In the genomic region with DNA sequence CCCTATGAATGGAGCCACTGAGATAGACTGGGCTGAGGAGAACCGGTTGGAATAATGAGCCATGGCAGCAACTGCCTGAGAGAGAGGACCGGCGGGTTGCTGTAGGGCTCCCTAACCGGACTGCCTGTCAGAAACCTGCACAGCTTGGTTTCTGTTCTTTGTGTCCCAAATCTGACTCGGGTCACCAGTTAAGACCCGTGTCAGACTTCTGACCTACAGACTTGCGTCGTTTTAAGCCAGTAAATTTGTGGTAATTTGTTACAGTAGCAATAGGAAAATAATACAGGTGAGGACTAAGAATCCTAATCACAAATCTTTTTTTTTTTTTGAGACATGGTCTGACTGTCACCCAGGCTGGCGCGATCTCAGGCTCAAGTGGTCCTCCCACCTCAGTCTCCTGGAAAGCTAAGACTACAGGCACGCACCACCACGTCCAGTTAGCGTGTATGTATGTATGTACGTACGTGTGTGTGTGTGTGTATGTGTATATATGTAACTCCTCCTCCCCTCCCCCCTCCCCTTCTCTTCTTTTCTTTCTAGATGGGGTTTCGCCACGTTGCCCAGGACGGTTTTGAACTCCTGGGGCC, we compare ENCODE assay signal across 8 cellular contexts. TPM values are rescaled to one million over a fixed set of nuclear protein-coding genes. Genes with fewer than 3 reads are reported as not detected.
A peak's percentile ranks its signal among the peaks of the same experiment; 100 is the strongest.
DNase-seq lines count a peak whose midpoint lies in the region; ATAC-seq and TF ChIP-seq lines count a peak whose summit lies in the region.

No MANE protein-coding gene starts in this region.

- no peaks in the 10 kb centered on the region for H3K9me3 ChIP-seq in SK-N-SH
- H3K9me3 ChIP-seq in iPS DF 6.9 (ENCODE audit: control insufficient read depth, insufficient read depth, low read length): no peaks in the 10 kb centered on the region
- no peaks in the 10 kb centered on the region for H3K9me3 ChIP-seq in stomach

- peaks cover 76% of the 10 kb centered on the region for H3K79me2 ChIP-seq in SK-N-SH (ENCODE audit: insufficient read depth)

- H3K27me3 ChIP-seq in SK-N-SH (ENCODE audit: insufficient read depth) (no peaks in the 10 kb centered on the region), iPS DF 6.9 (ENCODE audit: control insufficient read depth, insufficient read depth, low read length) (no peaks in the 10 kb centered on the region), stomach (no peaks in the 10 kb centered on the region)

- TF ChIP-seq EP300 in SK-N-SH (IDR thresholded peaks at IDR 0.05; ENCODE audit: borderline replicate concordance in 1 of 2, low read depth in 1 of 2, low read length in 1 of 2) (no peak), stomach (IDR thresholded peaks at IDR 0.05) (no peak)

- CTCF ChIA-PET in SK-N-SH (lab: Yijun Ruan, JAX): interaction anchor here (0.9 to 12.5 kb wide), 4 partner anchors 9 to 537 kb away, joined by 3 to 98 read pairs (median 4); a partner anchor contains a TSS

- H3K4me1 ChIP-seq in SK-N-SH (ENCODE audit: control insufficient read depth in 1 of 2, insufficient read depth in 2 of 2, low read depth in 1 of 2, low read length in 1 of 2) (peaks cover 7 to 17% of the 10 kb centered on the region in 2 experiments), iPS DF 6.9 (ENCODE audit: control insufficient read depth, insufficient read depth, low read length) (no peaks in the 10 kb centered on the region; the same call in none of the 2 replicates), stomach (peaks cover 15 to 44% (median 30%) of the 10 kb centered on the region in 4 donors)

- H3K27ac ChIP-seq in SK-N-SH (ENCODE audit: low read depth in 2 of 2, low read length in 1 of 2) (peak overlapping the region; percentile 40 to 77; a peak in 3 of 4 replicates), iPS DF 6.9 (ENCODE audit: low read length) (no peak overlapping the region), stomach (peak overlapping the region; percentile 81 to 93 (median 91))

- peak overlapping the region; percentile 89 for H3K9ac ChIP-seq in SK-N-SH

- TF ChIP-seq CTCF in SK-N-SH (IDR thresholded peaks at IDR 0.05): no peak
- no peak for TF ChIP-seq CTCF in WI38 (IDR thresholded peaks at IDR 0.05; ENCODE audit: low read depth, low read length)
- TF ChIP-seq CTCF in stomach (IDR thresholded peaks at IDR 0.05): no peak

- WGBS in SK-N-SH (ENCODE audit: low lambda C conversion rate): 17% methylated on average over 18 of the region's 18 CpGs
- WGBS in iPS DF 6.9 (ENCODE audit: insufficient coverage, insufficient read length): no CpG with 5 or more reads among the region's 18 CpGs
- 16 to 43% (median 23%) methylated on average over 14 to 18 of the region's 18 CpGs for WGBS in stomach, 5 donors

- no peaks in the 10 kb centered on the region for H3K9me2 ChIP-seq in SK-N-SH

- TF ChIP-seq RAD21 in SK-N-SH (IDR thresholded peaks at IDR 0.05; ENCODE audit: low read length): no peak

- H3K4me3 ChIP-seq in SK-N-SH (ENCODE audit: low read depth in 2 of 2, low read length in 1 of 2) (peak overlapping the region; percentile 87 to 94), WI38 (ENCODE audit: low read depth, low read length) (peak overlapping the region; percentile 94), iPS DF 6.9 (ENCODE audit: low read length) (peak overlapping the region; percentile 71; the same call in 1 of the 2 replicates), stomach (peak overlapping the region; percentile 67 to 93 (median 87))

- no peaks in the 10 kb centered on the region for H4K20me1 ChIP-seq in SK-N-SH (ENCODE audit: insufficient read depth)

- intact Hi-C loops in stomach (cut with DNase I; ENCODE audit: low total_unique reads): no loop called here

- ATAC-seq in SK-N-SH treated with all-trans-retinoic acid at 6 μM for 48 hours: no peak

- H2AFZ ChIP-seq in SK-N-SH (ENCODE audit: low read depth): peak overlapping the region; percentile 70

- peak overlapping the region; percentile 97 for H3K4me2 ChIP-seq in SK-N-SH

- DNase-seq in SK-N-SH: no peak
- no peak for DNase-seq in iPS DF 6.9 (ENCODE audit: low read depth, low spot score)
- DNase-seq in stomach: no peak
- DNase-seq in medulla oblongata (ENCODE audit: extremely low spot score): no peak
- DNase-seq in MV-4-11 (lab: John Stamatoyannopoulos, UW): no peak
- no peak for DNase-seq in HUDEP-2 (lab: John Stamatoyannopoulos, UW; ENCODE audit: unreplicated experiment in 76 of 76)

- peaks cover 20% of the 10 kb centered on the region for H3F3A ChIP-seq in SK-N-SH (replicated peaks; ENCODE audit: insufficient read depth)

- H3K36me3 ChIP-seq in SK-N-SH (replicated peaks in 1 of 2; ENCODE audit: control insufficient read depth in 1 of 2, insufficient read depth in 2 of 2, low read length in 1 of 2) (peaks cover 51 to 58% of the 10 kb centered on the region in 2 experiments), iPS DF 6.9 (ENCODE audit: control insufficient read depth, insufficient read depth, low read length) (peaks cover 30% of the 10 kb centered on the region), stomach (peaks cover 47 to 72% (median 65%) of the 10 kb centered on the region in 4 donors)

- POLR2A ChIA-PET in SK-N-SH (lab: Yijun Ruan, JAX): interaction anchor here (0.6 to 2.6 kb wide), 9 partner anchors 8 to 274 kb away, joined by 3 to 16 read pairs (median 4); a partner anchor contains a TSS

- TF ChIP-seq POLR2A in stomach (IDR thresholded peaks at IDR 0.05): no peak

TF ChIP-seq in SK-N-SH, 30 proteins besides CTCF, POLR2A, EP300 and RAD21:
- TF ChIP-seq YY1 (IDR thresholded peaks at IDR 0.05; ENCODE audit: low read depth) (no peak), MXI1 (IDR thresholded peaks at IDR 0.05; ENCODE audit: low read depth, low read length) (peak; percentile 24; the same call in 1 of the 2 replicates), SMC3 (IDR thresholded peaks at IDR 0.05; ENCODE audit: low read depth, low read length) (no peak)

TF ChIP-seq in SK-N-SH treated with all-trans-retinoic acid at 6 μM for 48 hours, 23 proteins besides CTCF, POLR2A, EP300 and RAD21 (continues in another document):
- TF ChIP-seq TOX (CRISPR knock-in tag; IDR thresholded peaks at IDR 0.05; ENCODE audit: borderline replicate concordance): no peak
- no peak for TF ChIP-seq GLIS3 (CRISPR knock-in tag; IDR thresholded peaks at IDR 0.05)
- TF ChIP-seq CSDC2 (CRISPR knock-in tag; IDR thresholded peaks at IDR 0.05): no peak
- TF ChIP-seq, protein P1, sequence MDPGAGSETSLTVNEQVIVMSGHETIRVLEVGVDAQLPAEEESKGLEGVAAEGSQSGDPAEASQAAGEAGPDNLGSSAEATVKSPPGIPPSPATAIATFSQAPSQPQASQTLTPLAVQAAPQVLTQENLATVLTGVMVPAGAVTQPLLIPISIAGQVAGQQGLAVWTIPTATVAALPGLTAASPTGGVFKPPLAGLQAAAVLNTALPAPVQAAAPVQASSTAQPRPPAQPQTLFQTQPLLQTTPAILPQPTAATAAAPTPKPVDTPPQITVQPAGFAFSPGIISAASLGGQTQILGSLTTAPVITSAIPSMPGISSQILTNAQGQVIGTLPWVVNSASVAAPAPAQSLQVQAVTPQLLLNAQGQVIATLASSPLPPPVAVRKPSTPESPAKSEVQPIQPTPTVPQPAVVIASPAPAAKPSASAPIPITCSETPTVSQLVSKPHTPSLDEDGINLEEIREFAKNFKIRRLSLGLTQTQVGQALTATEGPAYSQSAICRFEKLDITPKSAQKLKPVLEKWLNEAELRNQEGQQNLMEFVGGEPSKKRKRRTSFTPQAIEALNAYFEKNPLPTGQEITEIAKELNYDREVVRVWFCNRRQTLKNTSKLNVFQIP (CRISPR knock-in tag; IDR thresholded peaks at IDR 0.05; ENCODE audit: borderline replicate concordance, low read depth): no peak
- TF ChIP-seq, protein P2, sequence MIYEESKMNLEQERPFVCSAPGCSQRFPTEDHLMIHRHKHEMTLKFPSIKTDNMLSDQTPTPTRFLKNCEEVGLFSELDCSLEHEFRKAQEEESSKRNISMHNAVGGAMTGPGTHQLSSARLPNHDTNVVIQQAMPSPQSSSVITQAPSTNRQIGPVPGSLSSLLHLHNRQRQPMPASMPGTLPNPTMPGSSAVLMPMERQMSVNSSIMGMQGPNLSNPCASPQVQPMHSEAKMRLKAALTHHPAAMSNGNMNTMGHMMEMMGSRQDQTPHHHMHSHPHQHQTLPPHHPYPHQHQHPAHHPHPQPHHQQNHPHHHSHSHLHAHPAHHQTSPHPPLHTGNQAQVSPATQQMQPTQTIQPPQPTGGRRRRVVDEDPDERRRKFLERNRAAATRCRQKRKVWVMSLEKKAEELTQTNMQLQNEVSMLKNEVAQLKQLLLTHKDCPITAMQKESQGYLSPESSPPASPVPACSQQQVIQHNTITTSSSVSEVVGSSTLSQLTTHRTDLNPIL (CRISPR knock-in tag; IDR thresholded peaks at IDR 0.05; ENCODE audit: low read depth): no peak
- no peak for TF ChIP-seq BACH2 (CRISPR knock-in tag; IDR thresholded peaks at IDR 0.05; ENCODE audit: borderline replicate concordance)
- no peak for TF ChIP-seq ESRRG (CRISPR knock-in tag; IDR thresholded peaks at IDR 0.05)
- no peak for TF ChIP-seq ZNF8 (CRISPR knock-in tag; IDR thresholded peaks at IDR 0.05)
- TF ChIP-seq ZNF565 (CRISPR knock-in tag; conservative IDR thresholded peaks at IDR 0.05; ENCODE audit: low read depth): no peak
- TF ChIP-seq ARNTL (CRISPR knock-in tag; IDR thresholded peaks at IDR 0.05; ENCODE audit: borderline replicate concordance, low read depth): no peak

RNA-seq across cellular contexts. Expression of a gene that starts 0.7 kb away (rescaled TPM):
- polyA plus RNA-seq in SK-N-SH (2012; rRNA removed) (97.1 and 126 TPM in 2 replicates), stomach (10 to 100 TPM; 40.9 to 98.7 (median 63.7) TPM)
- 44.8 and 68.5 TPM in 2 replicates for polyA plus RNA-seq in SK-N-SH (2012; cell fraction: cytosol; rRNA removed)
- 227 and 338 TPM in 2 replicates for polyA plus RNA-seq in SK-N-SH (2012; cell fraction: nucleus; rRNA removed)
- total RNA-seq in stomach: 10 to 100 TPM; 35.6 to 95.1 (median 47.4) TPM

RNA-seq across cellular contexts. Expression of a gene that starts 7.7 kb away (rescaled TPM):
- 145 and 192 TPM in 2 replicates for polyA plus RNA-seq in SK-N-SH (2012; rRNA removed)
- 101 and 126 TPM in 2 replicates for polyA plus RNA-seq in SK-N-SH (2012; cell fraction: cytosol; rRNA removed)
- polyA plus RNA-seq in SK-N-SH (2012; cell fraction: nucleus; rRNA removed): 144 and 182 TPM in 2 replicates
- 100 to 1,000 TPM in 4 of 5 donors, 10 to 100 TPM in 1; 60.7 to 235 (median 111) TPM for total RNA-seq in stomach
- 10 to 100 TPM; 13.4 to 36.1 (median 24.5) TPM for polyA plus RNA-seq in stomach

RNA-seq across cellular contexts. Expression of a gene that starts 32.0 kb away (rescaled TPM):
- polyA plus RNA-seq in SK-N-SH (2012; rRNA removed) (58.2 and 69.4 TPM in 2 replicates), stomach (10 to 100 TPM; 19.8 to 31.8 (median 30.8) TPM)
- polyA plus RNA-seq in SK-N-SH (2012; cell fraction: cytosol; rRNA removed): 35.2 and 49.5 TPM in 2 replicates
- polyA plus RNA-seq in SK-N-SH (2012; cell fraction: nucleus; rRNA removed): 71.1 and 78.7 TPM in 2 replicates
- 10 to 100 TPM; 21.6 to 92.0 (median 56.5) TPM for total RNA-seq in stomach

RNA-seq across cellular contexts. Expression of a gene that starts 33.2 kb away (rescaled TPM):
- polyA plus RNA-seq in SK-N-SH (2012; rRNA removed) (0.03 TPM in 1 of 2 replicates, not detected in the other), stomach (under 1 TPM in 2 of 3 donors, not detected in 1; 0.12 to 0.20 TPM)
- polyA plus RNA-seq in SK-N-SH (2012; cell fraction: cytosol; rRNA removed): under 0.01 TPM in 1 of 2 replicates, not detected in the other
- polyA plus RNA-seq in SK-N-SH (2012; cell fraction: nucleus; rRNA removed): 0.05 and 0.12 TPM in 2 replicates
- total RNA-seq in stomach: 1 to 10 TPM in 3 of 5 donors, not detected in 2; 1.1 to 4.9 (median 1.6) TPM
